In genomic region chr2:159065313-159065712, GRCh38 we compare ENCODE assay signal across 15 cellular contexts.
A peak's percentile ranks its signal among the peaks of the same experiment; 100 is the strongest.
DNase-seq lines count a peak whose midpoint lies in the region; ATAC-seq, FAIRE-seq and TF ChIP-seq lines count a peak whose summit lies in the region.
"Had no signal": no experiment of that assay in that cellular context is flagged by ENCODE, and none has a peak within 500 bp of the region (broad histone marks: within the 10 kb centered on the region; RNA-seq: fewer than 3 reads in every experiment).

No MANE protein-coding gene starts in this region.

- H3K36me3 ChIP-seq in Caco-2 (ENCODE audit: control insufficient read depth, insufficient read depth, low read length) (no peaks in the 10 kb centered on the region), PC-3 (ENCODE audit: low read depth, low read length) (peaks cover 13% of the 10 kb centered on the region)
- no peaks in the 10 kb centered on the region for H3K36me3 ChIP-seq in CD8-positive, alpha-beta memory T cell (ENCODE audit: insufficient read depth, low read length)
- H3K36me3 ChIP-seq in CD8-positive, alpha-beta T cell (ENCODE audit: insufficient read depth, low read length): no peaks in the 10 kb centered on the region
- H3K36me3 ChIP-seq: BLaER1 had no signal

- TF ChIP-seq CTCF in Caco-2 (IDR thresholded peaks at IDR 0.05; ENCODE audit: insufficient read depth in 1 of 2, low read depth in 1 of 2, low read length in 1 of 2, severe bottlenecking in 1 of 2, unreplicated experiment in 1 of 2) (no peak), PC-3 (conservative IDR thresholded peaks at IDR 0.05; ENCODE audit: low read depth, low read length) (no peak), dorsolateral prefrontal cortex (IDR thresholded peaks at IDR 0.05 in 54 of 56, conservative IDR thresholded peaks at IDR 0.05 in 2 of 56; ENCODE audit: low read depth in 1 of 56, partially characterized antibody in 56 of 56) (no peak), nephron progenitor cell (IDR thresholded peaks at IDR 0.05) (no peak)
- no peak for TF ChIP-seq CTCF in CD8-positive, alpha-beta T cell (IDR thresholded peaks at IDR 0.05)

- no peak overlapping the region for H3K4me3 ChIP-seq in Caco-2 (ENCODE audit: low read depth, low read length)
- H3K4me3 ChIP-seq in PC-3 (ENCODE audit: low read length): no peak overlapping the region
- no peak overlapping the region for H3K4me3 ChIP-seq in dorsolateral prefrontal cortex
- no peak overlapping the region for H3K4me3 ChIP-seq in CD8-positive, alpha-beta memory T cell (ENCODE audit: low read length)
- H3K4me3 ChIP-seq in CD8-positive, alpha-beta T cell (ENCODE audit: low read depth, low read length): no peak overlapping the region
- H3K4me3 ChIP-seq: BLaER1 had no signal

- peaks cover 37% of the 10 kb centered on the region for H3K4me1 ChIP-seq in Caco-2
- H3K4me1 ChIP-seq in PC-3 (ENCODE audit: insufficient read depth, low read length): peaks cover 35% of the 10 kb centered on the region
- H3K4me1 ChIP-seq in CD8-positive, alpha-beta memory T cell (ENCODE audit: insufficient read depth, low read length): no peaks in the 10 kb centered on the region
- H3K4me1 ChIP-seq in CD8-positive, alpha-beta T cell (ENCODE audit: insufficient read depth, low read length): no peaks in the 10 kb centered on the region
- H3K4me1 ChIP-seq: BLaER1 had no signal

- no peak overlapping the region for H2AFZ ChIP-seq in PC-3 (ENCODE audit: low read length)

- H3K9me3 ChIP-seq in Caco-2 (no peaks in the 10 kb centered on the region), PC-3 (ENCODE audit: low read length) (no peaks in the 10 kb centered on the region)
- H3K9me3 ChIP-seq in CD8-positive, alpha-beta memory T cell (ENCODE audit: low read length): no peaks in the 10 kb centered on the region
- H3K9me3 ChIP-seq in CD8-positive, alpha-beta T cell (ENCODE audit: low read length): no peaks in the 10 kb centered on the region
- H3K9me3 ChIP-seq: BLaER1 had no signal

- H3K27me3 ChIP-seq in Caco-2 (replicated peaks; ENCODE audit: control insufficient read depth, insufficient read depth, low read length) (no peaks in the 10 kb centered on the region), PC-3 (ENCODE audit: low read length) (no peaks in the 10 kb centered on the region), dorsolateral prefrontal cortex (no peaks in the 10 kb centered on the region)
- no peaks in the 10 kb centered on the region for H3K27me3 ChIP-seq in CD8-positive, alpha-beta memory T cell (ENCODE audit: insufficient read depth, low read length, poor library complexity, severe bottlenecking)
- H3K27me3 ChIP-seq in CD8-positive, alpha-beta T cell (ENCODE audit: insufficient read depth, low read length): no peaks in the 10 kb centered on the region
- H3K27me3 ChIP-seq: BLaER1 had no signal

- BruUV-seq in Caco-2 (replicated peaks; lab: Mats Ljungman, UMichigan) (no TSS peak), PC-3 (replicated peaks; lab: Mats Ljungman, UMichigan) (no TSS peak)

- no peaks in the 10 kb centered on the region for H3F3A ChIP-seq in PC-3 (ENCODE audit: low read length, unreplicated experiment)

- peak overlapping the region; percentile 56 for H3K27ac Mint-ChIP-seq in Caco-2 (ENCODE audit: unreplicated experiment)
- H3K27ac Mint-ChIP-seq in nephron progenitor cell: peak overlapping the region; percentile 99
- H3K27ac Mint-ChIP-seq in CD8-positive, alpha-beta memory T cell: no peak overlapping the region
- no peak overlapping the region for H3K27ac Mint-ChIP-seq in CD8-positive, alpha-beta T cell
- H3K27ac Mint-ChIP-seq: memory B cell; stimulated activated naive B cell treated with anti-CD40 and anti-IgM and Interleukin-4, amounts not matched to agents 10 μg/mL and 1 μg/mL and 100 μg/mL, for 72 hours had no signal

- H3K79me2 ChIP-seq in PC-3 (ENCODE audit: low read length): peaks cover 24% of the 10 kb centered on the region; the same call in 1 of the 2 replicates
- H3K79me2 ChIP-seq: parathyroid adenoma had no signal

- no peak for DNase-seq in Caco-2
- no peak for DNase-seq in PC-3
- no peak for DNase-seq in dorsolateral prefrontal cortex
- DNase-seq in nephron progenitor cell: no peak
- no peak for DNase-seq in CD8-positive, alpha-beta memory T cell
- DNase-seq in urothelium cell line (ENCODE audit: low spot score): no peak
- no peak for DNase-seq in CD8-positive, alpha-beta T cell
- DNase-seq: activated CD4-positive, CD25-positive, alpha-beta regulatory T cell treated with anti-CD3 and anti-CD28 coated beads, Interleukin-2, amount 50 U/mL, for 72 hours; hypothalamus; NCI-H1694; stimulated activated naive B cell treated with anti-CD40 and anti-IgM and Interleukin-4, amounts not matched to agents 10 μg/mL and 1 μg/mL and 100 μg/mL, for 72 hours had no signal

- H3K27ac ChIP-seq in PC-3 (ENCODE audit: low read length): peak overlapping the region; percentile 64
- peak overlapping the region in 39 of 59 donors; percentile 3 to 77 (median 42) for H3K27ac ChIP-seq in dorsolateral prefrontal cortex
- H3K27ac ChIP-seq in CD8-positive, alpha-beta memory T cell (ENCODE audit: low read depth, low read length): no peak overlapping the region
- no peak overlapping the region for H3K27ac ChIP-seq in CD8-positive, alpha-beta T cell (ENCODE audit: low read depth, low read length)
- H3K27ac ChIP-seq: BLaER1, parathyroid adenoma had no signal

- CTCF ChIA-PET in Caco-2 (lab: Charles Lee) (interaction anchor here (1.0 kb wide), 1 partner anchor 53 kb away, joined by 3 read pairs; no protein-coding TSS in a partner anchor), PC-3 (lab: Charles Lee) (interaction anchor here (0.8 kb wide), 1 partner anchor 29 kb away, joined by 3 read pairs; no protein-coding TSS in a partner anchor)
- CTCF ChIA-PET in CD8-positive, alpha-beta memory T cell (lab: Charles Lee): no interaction called here
- CTCF ChIA-PET in CD8-positive, alpha-beta T cell (lab: Charles Lee): interaction anchor here (2.2 kb wide), 1 partner anchor 53 kb away, joined by 6 read pairs; no protein-coding TSS in a partner anchor

- H3K4me3 Mint-ChIP-seq in Caco-2 (ENCODE audit: unreplicated experiment) (no peak overlapping the region), nephron progenitor cell (no peak overlapping the region)
- H3K4me3 Mint-ChIP-seq in CD8-positive, alpha-beta memory T cell: no peak overlapping the region
- H3K4me3 Mint-ChIP-seq in CD8-positive, alpha-beta T cell: no peak overlapping the region
- H3K4me3 Mint-ChIP-seq: memory B cell; stimulated activated naive B cell treated with anti-CD40 and anti-IgM and Interleukin-4, amounts not matched to agents 10 μg/mL and 1 μg/mL and 100 μg/mL, for 72 hours had no signal

- no peak overlapping the region for H3K9ac ChIP-seq in PC-3 (ENCODE audit: low read length)
- H3K9ac ChIP-seq: BLaER1, parathyroid adenoma had no signal

- POLR2A ChIA-PET in Caco-2 (lab: Charles Lee): interaction anchor here (0.6 kb wide), 1 partner anchor 111 kb away, joined by 3 read pairs; no protein-coding TSS in a partner anchor
- POLR2A ChIA-PET in PC-3 (lab: Charles Lee; ENCODE audit: unreplicated experiment): interaction anchor here (0.6 kb wide), 2 partner anchors 23 to 260 kb away, joined by 3 to 5 read pairs; no protein-coding TSS in a partner anchor
- POLR2A ChIA-PET in CD8-positive, alpha-beta memory T cell (lab: Charles Lee): no interaction called here
- POLR2A ChIA-PET in CD8-positive, alpha-beta T cell (lab: Charles Lee): no interaction called here

- H3K4me2 ChIP-seq in PC-3 (ENCODE audit: low read length): peak overlapping the region; percentile 51
- H3K4me2 ChIP-seq: BLaER1 had no signal

- no peaks in the 10 kb centered on the region for H4K20me1 ChIP-seq in PC-3 (ENCODE audit: low read length)
- H4K20me1 ChIP-seq: BLaER1 had no signal

- intact Hi-C loops in Caco-2 (cut with micrococcal nuclease; ENCODE audit: unreplicated experiment): no loop called here
- intact Hi-C loops in PC-3 (cut with micrococcal nuclease): loop anchor here (2.0 kb wide), 1 partner anchor 27 kb away; no protein-coding TSS in a partner anchor
- intact Hi-C loops in dorsolateral prefrontal cortex (cut with DNase I): no loop called here
- intact Hi-C loops in CD8-positive, alpha-beta T cell (cut with DNase I, micrococcal nuclease): no loop called here

- FAIRE-seq in urothelium cell line (lab: Jason Lieb, UNC): no peak

- H3K27me3 Mint-ChIP-seq in Caco-2 (ENCODE audit: insufficient read depth, unreplicated experiment) (no peaks in the 10 kb centered on the region), nephron progenitor cell (ENCODE audit: low read depth, poor library complexity) (no peaks in the 10 kb centered on the region)
- H3K27me3 Mint-ChIP-seq in CD8-positive, alpha-beta memory T cell: peaks cover 0 to 8% of the 10 kb centered on the region in 2 donors
- no peaks in the 10 kb centered on the region for H3K27me3 Mint-ChIP-seq in CD8-positive, alpha-beta T cell (ENCODE audit: low read depth)
- H3K27me3 Mint-ChIP-seq: memory B cell; stimulated activated naive B cell treated with anti-CD40 and anti-IgM and Interleukin-4, amounts not matched to agents 10 μg/mL and 1 μg/mL and 100 μg/mL, for 72 hours had no signal

- peaks cover 30% of the 10 kb centered on the region for H3K4me1 Mint-ChIP-seq in Caco-2 (ENCODE audit: low read depth, unreplicated experiment)
- H3K4me1 Mint-ChIP-seq in nephron progenitor cell: peaks cover 74% of the 10 kb centered on the region
- H3K4me1 Mint-ChIP-seq in CD8-positive, alpha-beta memory T cell: no peaks in the 10 kb centered on the region
- H3K4me1 Mint-ChIP-seq in CD8-positive, alpha-beta T cell (ENCODE audit: low read depth): no peaks in the 10 kb centered on the region
- H3K4me1 Mint-ChIP-seq: memory B cell; stimulated activated naive B cell treated with anti-CD40 and anti-IgM and Interleukin-4, amounts not matched to agents 10 μg/mL and 1 μg/mL and 100 μg/mL, for 72 hours had no signal

- no peaks in the 10 kb centered on the region for H3K9me2 ChIP-seq in PC-3 (replicated peaks; ENCODE audit: low read length)

- ATAC-seq in PC-3 (no peak), HG03108 (IDR thresholded peaks at IDR 0.05; ENCODE audit: unreplicated experiment) (no peak)
- ATAC-seq in CD8-positive, alpha-beta T cell: no peak
- ATAC-seq: stimulated activated naive B cell treated with anti-CD40 and anti-IgM and Interleukin-4, amounts not matched to agents 10 μg/mL and 1 μg/mL and 100 μg/mL, for 72 hours had no signal

- H3K9me3 Mint-ChIP-seq in Caco-2 (ENCODE audit: unreplicated experiment) (no peaks in the 10 kb centered on the region), nephron progenitor cell (no peaks in the 10 kb centered on the region)
- H3K9me3 Mint-ChIP-seq in CD8-positive, alpha-beta memory T cell: no peaks in the 10 kb centered on the region
- no peaks in the 10 kb centered on the region for H3K9me3 Mint-ChIP-seq in CD8-positive, alpha-beta T cell
- H3K9me3 Mint-ChIP-seq: memory B cell; stimulated activated naive B cell treated with anti-CD40 and anti-IgM and Interleukin-4, amounts not matched to agents 10 μg/mL and 1 μg/mL and 100 μg/mL, for 72 hours had no signal

- H3K36me3 Mint-ChIP-seq in Caco-2 (ENCODE audit: insufficient read depth, unreplicated experiment): peaks cover 19% of the 10 kb centered on the region
- peaks cover 59% of the 10 kb centered on the region for H3K36me3 Mint-ChIP-seq in nephron progenitor cell (ENCODE audit: low read depth)
- no peaks in the 10 kb centered on the region for H3K36me3 Mint-ChIP-seq in CD8-positive, alpha-beta memory T cell
- no peaks in the 10 kb centered on the region for H3K36me3 Mint-ChIP-seq in CD8-positive, alpha-beta T cell
- H3K36me3 Mint-ChIP-seq: memory B cell; stimulated activated naive B cell treated with anti-CD40 and anti-IgM and Interleukin-4, amounts not matched to agents 10 μg/mL and 1 μg/mL and 100 μg/mL, for 72 hours had no signal

Comparison
In these comparisons a context has a peak if more than half of its experiments do, and no peak if none do; other contexts are left out.
1. H3K27ac Mint-ChIP-seq: peak in Caco-2 (single experiment) and nephron progenitor cell (single experiment); none in CD8-positive, alpha-beta memory T cell (0 of 8) and CD8-positive, alpha-beta T cell (single experiment).
2. H3K27ac ChIP-seq: peak in PC-3 (single experiment) and dorsolateral prefrontal cortex (39 of 59); none in CD8-positive, alpha-beta memory T cell (single experiment) and CD8-positive, alpha-beta T cell (single experiment).
3. POLR2A ChIA-PET loops: an anchor here in Caco-2 (0.6 kb wide) and PC-3 (0.6 kb wide); none called in CD8-positive, alpha-beta memory T cell and CD8-positive, alpha-beta T cell.